In genomic region chr13:99433543-99434075, GRCh38 we compare ENCODE assay signal across 10 cellular contexts.
DNase-seq lines count a peak whose midpoint lies in the region; ATAC-seq and TF ChIP-seq lines count a peak whose summit lies in the region.
"Had no signal": no experiment of that assay in that cellular context is flagged by ENCODE, and none has a peak within 500 bp of the region (broad histone marks: within the 10 kb centered on the region; RNA-seq: fewer than 3 reads in every experiment).

No MANE protein-coding gene starts in this region.

- H3K9ac ChIP-seq in skeletal muscle satellite cell (ENCODE audit: low read depth, low read length): no peak overlapping the region

- peaks cover 2% of the 10 kb centered on the region for H3K27me3 Mint-ChIP-seq in chondrocyte (ENCODE audit: low read depth)

- H3K27ac ChIP-seq in OCI-LY7 (ENCODE audit: low read depth, low read length, poor library complexity, severe bottlenecking): no peak overlapping the region
- H3K27ac ChIP-seq: epithelial cell of prostate had no signal

- POLR2A ChIA-PET in GM10248 (lab: Yijun Ruan, JAX) (interaction anchor here (1.4 kb wide), 1 partner anchor 8 kb away, joined by 5 read pairs; no protein-coding TSS in a partner anchor), OCI-LY7 (lab: Charles Lee) (no interaction called here)

- no peaks in the 10 kb centered on the region for H3K9me3 Mint-ChIP-seq in chondrocyte (ENCODE audit: low read depth)

- BruUV-seq in OCI-LY7 (replicated peaks; lab: Mats Ljungman, UMichigan): no TSS peak

- ATAC-seq in sciatic nerve (no peak), GM18909 (IDR thresholded peaks at IDR 0.05; ENCODE audit: poor library complexity, unreplicated experiment) (no peak)

- H3K4me3 ChIP-seq in OCI-LY7 (ENCODE audit: low read depth, low read length, poor library complexity, severe bottlenecking): no peak overlapping the region
- H3K4me3 ChIP-seq in skeletal muscle satellite cell (ENCODE audit: low read length): no peak overlapping the region

- no peaks in the 10 kb centered on the region for H4K20me1 ChIP-seq in OCI-LY7 (ENCODE audit: insufficient read depth, low read length)

- H3K36me3 Mint-ChIP-seq in chondrocyte (ENCODE audit: low read depth): no peaks in the 10 kb centered on the region

- no peak overlapping the region for H2AFZ ChIP-seq in OCI-LY7 (ENCODE audit: low read length)

- H3K27me3 ChIP-seq in skeletal muscle satellite cell (ENCODE audit: control insufficient read depth, insufficient read depth, low read length): peaks cover 10% of the 10 kb centered on the region

- no peaks in the 10 kb centered on the region for H3K79me2 ChIP-seq in OCI-LY7 (ENCODE audit: insufficient read depth, low read depth, low read length)

- H3K4me1 Mint-ChIP-seq in chondrocyte (ENCODE audit: low read depth): peaks cover 22% of the 10 kb centered on the region

- intact Hi-C loops in OCI-LY7 (cut with micrococcal nuclease; ENCODE audit: unreplicated experiment) (no loop called here), sciatic nerve (cut with DNase I) (loop anchor here (5.0 kb wide), 1 partner anchor 256 kb away; no protein-coding TSS in a partner anchor)

- DNase-seq in GM10248 (ENCODE audit: extremely low spot score) (no peak), OCI-LY7 (ENCODE audit: low spot score) (no peak), chondrocyte (ENCODE audit: low spot score) (no peak), occipital lobe (lab: John Stamatoyannopoulos, UW) (no peak), sciatic nerve (ENCODE audit: low spot score) (no peak)
- DNase-seq: NCI-H1105, NCI-H510A had no signal

- TF ChIP-seq CTCF in GM10248 (IDR thresholded peaks at IDR 0.05; ENCODE audit: control extremely low read depth, extremely low read depth, low read depth, missing control alignments): peak; percentile 4
- TF ChIP-seq CTCF in OCI-LY7 (conservative IDR thresholded peaks at IDR 0.05; ENCODE audit: low read length): no peak
- TF ChIP-seq CTCF in chondrocyte (IDR thresholded peaks at IDR 0.05): no peak

- H3K4me2 ChIP-seq in OCI-LY7 (ENCODE audit: low read length): peak overlapping the region; percentile 71; the same call in 1 of the 2 replicates
- peak overlapping the region; percentile 88 for H3K4me2 ChIP-seq in skeletal muscle satellite cell (ENCODE audit: low read length)

- peaks cover 25% of the 10 kb centered on the region for H3K4me1 ChIP-seq in OCI-LY7 (ENCODE audit: insufficient read depth, low read length, poor library complexity, severe bottlenecking)
- H3K4me1 ChIP-seq in skeletal muscle satellite cell (ENCODE audit: control insufficient read depth, insufficient read depth, low read length): peaks cover 14% of the 10 kb centered on the region

- H3K9me3 ChIP-seq in OCI-LY7 (ENCODE audit: low read length): no peaks in the 10 kb centered on the region
- H3K9me3 ChIP-seq in skeletal muscle satellite cell (replicated peaks; ENCODE audit: low read length): no peaks in the 10 kb centered on the region

- H3K9me2 ChIP-seq in OCI-LY7 (ENCODE audit: insufficient read depth, low read length): no peaks in the 10 kb centered on the region

- H3K36me3 ChIP-seq in OCI-LY7 (ENCODE audit: insufficient read depth, low read length) (no peaks in the 10 kb centered on the region), skeletal muscle satellite cell (ENCODE audit: insufficient read depth, low read length) (no peaks in the 10 kb centered on the region)

- CTCF ChIA-PET in GM10248 (lab: Yijun Ruan, JAX): interaction anchor here (0.6 to 8.7 kb wide), 8 partner anchors 11 to 257 kb away, joined by 3 to 450 read pairs (median 30); no protein-coding TSS in a partner anchor
- CTCF ChIA-PET in OCI-LY7 (lab: Charles Lee; ENCODE audit: unreplicated experiment): no interaction called here

- H3K27ac Mint-ChIP-seq in chondrocyte (ENCODE audit: unreplicated experiment): peak overlapping the region; percentile 94

- no peak overlapping the region for H3K4me3 Mint-ChIP-seq in chondrocyte (ENCODE audit: unreplicated experiment)
